In the genomic region with DNA sequence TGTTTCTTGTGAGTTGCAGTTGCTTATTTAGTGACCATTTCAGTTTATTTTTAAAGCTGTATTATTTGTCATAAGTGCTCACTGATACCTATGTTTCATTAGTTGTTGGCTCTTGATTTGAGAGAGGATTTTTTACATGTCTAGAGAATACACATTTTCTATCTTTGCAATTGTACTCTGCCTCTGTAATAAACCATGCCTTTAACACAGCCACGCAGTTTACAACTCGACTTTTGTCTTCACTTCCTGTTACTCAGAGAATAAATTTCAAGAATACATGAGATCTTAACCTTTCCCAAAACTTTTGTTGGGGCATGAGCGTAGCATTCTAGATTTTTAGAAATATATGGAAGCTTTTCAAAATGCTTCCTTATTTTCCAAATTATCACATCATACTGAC, we compare ENCODE assay signal across 26 cellular contexts. TPM values are rescaled to one million over a fixed set of nuclear protein-coding genes. Genes with fewer than 3 reads are reported as not detected.
A peak's percentile ranks its signal among the peaks of the same experiment; 100 is the strongest.
DNase-seq lines count a peak whose midpoint lies in the region; ATAC-seq, FAIRE-seq and TF ChIP-seq lines count a peak whose summit lies in the region.
"Had no signal": no experiment of that assay in that cellular context is flagged by ENCODE, and none has a peak within 500 bp of the region (broad histone marks: within the 10 kb centered on the region; RNA-seq: fewer than 3 reads in every experiment).

No MANE protein-coding gene starts in this region.

- no peak overlapping the region for H3K4me3 ChIP-seq in body of pancreas
- peak overlapping the region in 1 of 2 donors; percentile 20 for H3K4me3 ChIP-seq in mucosa of rectum (ENCODE audit: low read length in 2 of 2)
- no peak overlapping the region for H3K4me3 ChIP-seq in transverse colon
- H3K4me3 ChIP-seq: BLaER1 had no signal

- FAIRE-seq in H54 (lab: Jason Lieb, UNC): no peak
- FAIRE-seq: A204.1, G401.6, GM12891, GM19239 had no signal

- TF ChIP-seq POLR2A in body of pancreas (IDR thresholded peaks at IDR 0.05) (no peak), transverse colon (IDR thresholded peaks at IDR 0.05) (no peak), H54 (IDR thresholded peaks at IDR 0.05; ENCODE audit: low read depth, low read length) (no peak)

- H3K27ac ChIP-seq in body of pancreas: peak overlapping the region; percentile 17 to 64 (median 40)
- peak overlapping the region; percentile 64 to 74 for H3K27ac ChIP-seq in mucosa of rectum (ENCODE audit: low read depth in 2 of 2, low read length in 2 of 2)
- peak overlapping the region; percentile 35 to 49 (median 39) for H3K27ac ChIP-seq in transverse colon
- H3K27ac ChIP-seq: BLaER1 had no signal

- H3K27me3 ChIP-seq in body of pancreas: no peaks in the 10 kb centered on the region
- no peaks in the 10 kb centered on the region for H3K27me3 ChIP-seq in mucosa of rectum (ENCODE audit: control insufficient read depth in 2 of 2, insufficient read depth in 2 of 2, low read length in 2 of 2)
- no peaks in the 10 kb centered on the region for H3K27me3 ChIP-seq in transverse colon
- H3K27me3 ChIP-seq: BE2C, BLaER1 had no signal

- H3K36me3 ChIP-seq in body of pancreas (replicated peaks in 1 of 2; ENCODE audit: insufficient read depth in 1 of 2, low read depth in 2 of 2) (no peaks in the 10 kb centered on the region), mucosa of rectum (ENCODE audit: control insufficient read depth in 2 of 2, insufficient read depth in 2 of 2, low read length in 2 of 2) (no peaks in the 10 kb centered on the region), transverse colon (no peaks in the 10 kb centered on the region)
- H3K36me3 ChIP-seq: BE2C, BLaER1 had no signal

- no peak for TF ChIP-seq EP300 in transverse colon (IDR thresholded peaks at IDR 0.05; ENCODE audit: low read depth)

- TF ChIP-seq CTCF in body of pancreas (IDR thresholded peaks at IDR 0.05): no peak
- TF ChIP-seq CTCF in transverse colon (IDR thresholded peaks at IDR 0.05): no peak

- no peak for ATAC-seq in body of pancreas
- ATAC-seq in left colon: peak; percentile 69
- ATAC-seq in GM21360 (IDR thresholded peaks at IDR 0.05; ENCODE audit: unreplicated experiment): no peak

- peaks cover 10% of the 10 kb centered on the region for H3K4me1 ChIP-seq in body of pancreas
- peaks cover 18 to 35% of the 10 kb centered on the region in 2 donors for H3K4me1 ChIP-seq in mucosa of rectum (ENCODE audit: control insufficient read depth in 2 of 2, insufficient read depth in 2 of 2, low read length in 2 of 2)
- H3K4me1 ChIP-seq in transverse colon: peaks cover 7 to 32% (median 14%) of the 10 kb centered on the region in 4 donors
- H3K4me1 ChIP-seq: BE2C, BLaER1 had no signal

- no peaks in the 10 kb centered on the region for H3K9me3 ChIP-seq in body of pancreas
- H3K9me3 ChIP-seq in mucosa of rectum (ENCODE audit: control insufficient read depth in 2 of 2, low read length in 2 of 2): no peaks in the 10 kb centered on the region
- peaks cover 4% of the 10 kb centered on the region in 2 donors for H3K9me3 ChIP-seq in transverse colon
- H3K9me3 ChIP-seq: BE2C had no signal

- intact Hi-C loops in body of pancreas (cut with DNase I): no loop called here
- intact Hi-C loops in left colon (cut with DNase I, micrococcal nuclease): no loop called here
- intact Hi-C loops in transverse colon (cut with DNase I; ENCODE audit: low total_unique reads): no loop called here

- WGBS in body of pancreas, 2 donors: 69 to 70% methylated on average over 3 of the region's 3 CpGs
- 25 to 57% methylated on average over 3 of the region's 3 CpGs for WGBS in transverse colon (ENCODE audit: low coverage in 1 of 2), 2 donors

- peak overlapping the region in 1 of 2 donors; percentile 29 for H3K9ac ChIP-seq in mucosa of rectum (ENCODE audit: low read depth in 1 of 2, low read length in 2 of 2)
- H3K9ac ChIP-seq: BLaER1 had no signal

- DNase-seq in body of pancreas (no peak), left colon (no peak), transverse colon (no peak), NCI-H2227 treated with DMSO at 0.1 percent for 48 hours (lab: John Stamatoyannopoulos, UW) (no peak), H54 (ENCODE audit: insufficient read length, low spot score) (no peak), EL (no peak)
- DNase-seq: 8988T; ACHN; BE2C; C1 segment of cervical spinal cord; CD4-positive, alpha-beta memory T cell; CD4-positive, CD25-positive, alpha-beta regulatory T cell; CD8-positive, alpha-beta memory T cell; COR-L47; DMS153; DMS53; DMS79; DND-41; GF-D8 had no signal

- in situ Hi-C loops in transverse colon (cut with MboI; ENCODE audit: low pct_ligation_motif_present in 1 of 4, low pct_unique_long_range_greater_than_20kb in 1 of 4, low sequenced_read_pairs in 3 of 4): no loop called here

RNA-seq across cellular contexts. Expression of a gene that starts 14.9 kb away (rescaled TPM):
- 10 to 100 TPM; 11.2 to 22.4 TPM for total RNA-seq in body of pancreas
- total RNA-seq in left colon: 1 to 10 TPM; 6.7 to 9.2 TPM
- 10 to 100 TPM in 3 of 4 donors, 1 to 10 TPM in 1; 5.2 to 80.2 (median 14.7) TPM for total RNA-seq in transverse colon
